Comparison of ENCODE assay signal across 9 cellular contexts in the genomic region with DNA sequence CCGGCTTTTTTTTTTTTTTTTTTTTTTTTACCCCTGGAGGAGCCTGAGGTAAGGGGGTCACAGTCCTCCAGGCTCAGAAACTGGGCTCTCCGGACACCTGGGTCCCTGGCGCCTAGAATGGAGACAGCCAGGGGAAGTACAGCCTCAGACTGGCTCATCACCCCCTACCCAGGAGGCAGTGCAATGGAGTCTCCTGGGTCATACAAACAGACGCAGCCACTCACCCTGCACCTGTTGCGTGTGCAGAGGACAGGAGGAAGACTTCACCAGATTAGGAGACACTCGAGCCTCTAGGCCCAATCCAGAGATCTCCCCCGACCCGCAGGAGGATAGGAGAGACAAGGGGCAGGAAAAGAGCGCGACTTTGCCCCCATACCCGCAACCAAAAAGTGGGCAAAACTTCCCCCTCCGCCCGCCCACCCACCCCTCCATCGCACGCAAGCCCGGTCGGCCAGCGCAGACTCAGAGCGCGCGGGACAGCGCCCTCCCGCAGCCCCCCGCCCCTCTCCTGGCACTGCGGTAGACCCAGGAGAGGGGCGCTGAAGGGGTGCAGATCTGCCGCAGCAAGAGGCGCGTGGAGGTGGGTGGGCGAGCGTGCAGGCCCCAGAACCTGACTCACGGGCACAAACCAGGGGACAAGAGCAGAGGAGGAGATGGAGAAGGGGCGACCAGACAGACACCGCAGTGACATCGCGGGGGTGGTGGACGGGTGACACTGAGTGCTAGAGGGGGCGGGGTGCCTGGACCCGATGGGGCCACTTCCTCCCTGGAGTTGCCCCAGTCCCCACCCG. TPM values are rescaled to one million over a fixed set of nuclear protein-coding genes. Genes with fewer than 3 reads are reported as not detected.
DNase-seq lines count a peak whose midpoint lies in the region; ATAC-seq and TF ChIP-seq lines count a peak whose summit lies in the region.
"Had no signal": no experiment of that assay in that cellular context is flagged by ENCODE, and none has a peak within 500 bp of the region (broad histone marks: within the 10 kb centered on the region; RNA-seq: fewer than 3 reads in every experiment).

No MANE protein-coding gene starts in this region.

- no peak overlapping the region for H3K9ac ChIP-seq in GM23248
- no peak overlapping the region for H3K9ac ChIP-seq in PC-3 (ENCODE audit: low read length)

- H3K4me3 ChIP-seq in GM23248 (peak overlapping the region; percentile 57), PC-3 (ENCODE audit: low read length) (peak overlapping the region; percentile 81), sigmoid colon (peak overlapping the region; percentile 26 to 50 (median 40))

- no peak overlapping the region for H3K27ac ChIP-seq in GM23248
- H3K27ac ChIP-seq in PC-3 (ENCODE audit: low read length): no peak overlapping the region
- no peak overlapping the region for H3K27ac ChIP-seq in sigmoid colon

- DNase-seq in GM23248: no peak
- no peak for DNase-seq in PC-3
- no peak for DNase-seq in glutamatergic neuron
- no peak for DNase-seq in sigmoid colon
- DNase-seq in NCI-H2227 treated with DMSO at 0.1 percent for 48 hours (lab: John Stamatoyannopoulos, UW): no peak

- H3K36me3 Mint-ChIP-seq in glutamatergic neuron (ENCODE audit: unreplicated experiment): no peaks in the 10 kb centered on the region

- WGBS in GM23248 (ENCODE audit: low coverage in 1 of 2, low lambda C conversion rate in 2 of 2, missing lambda C conversion rate in 2 of 2), 2 experiments: 10% methylated on average over 25 to 30 of the region's 40 CpGs
- WGBS in sigmoid colon, 2 donors: 10 to 12% methylated on average over 40 of the region's 40 CpGs

- H3K4me2 ChIP-seq in GM23248 (ENCODE audit: unreplicated experiment) (peak overlapping the region; percentile 70), PC-3 (ENCODE audit: low read length) (peak overlapping the region; percentile 80)

- POLR2A ChIA-PET in PC-3 (lab: Charles Lee; ENCODE audit: unreplicated experiment): interaction anchor here (0.6 to 0.7 kb wide), 2 partner anchors 16 to 70 kb away, joined by 4 to 26 read pairs; no protein-coding TSS in a partner anchor

- no peak for TF ChIP-seq EP300 in sigmoid colon (IDR thresholded peaks at IDR 0.05)

- H3K9me3 ChIP-seq in GM23248 (ENCODE audit: low read depth): no peaks in the 10 kb centered on the region
- H3K9me3 ChIP-seq in PC-3 (ENCODE audit: low read length): no peaks in the 10 kb centered on the region
- no peaks in the 10 kb centered on the region for H3K9me3 ChIP-seq in sigmoid colon

- no TSS peak for BruUV-seq in PC-3 (replicated peaks; lab: Mats Ljungman, UMichigan)

- H3K9me3 Mint-ChIP-seq in glutamatergic neuron (ENCODE audit: unreplicated experiment): peaks cover 2% of the 10 kb centered on the region
- H3K9me3 Mint-ChIP-seq: activated T-helper 1 cell treated with anti-CD3 and anti-CD28 coated beads, Interleukin-12 subunit alpha, Interleukin-12 subunit beta, Interleukin-2, Interleukin-4 antibody, amounts not matched to agents 30 ng/mL and 10 ng/mL and 1 ng/mL, durations not matched to agents 14 hours and 24 hours and 36 hours had no signal

- CTCF ChIA-PET in PC-3 (lab: Charles Lee): interaction anchor here (0.5 kb wide), 1 partner anchor 69 kb away, joined by 3 read pairs; no protein-coding TSS in a partner anchor

- in situ Hi-C loops in GM23248 (cut with MboI): no loop called here

- no peaks in the 10 kb centered on the region for H3K79me2 ChIP-seq in GM23248 (ENCODE audit: insufficient read depth)
- no peaks in the 10 kb centered on the region for H3K79me2 ChIP-seq in PC-3 (ENCODE audit: low read length)

- peak overlapping the region; percentile 84 for H3K4me3 Mint-ChIP-seq in glutamatergic neuron (ENCODE audit: unreplicated experiment)
- H3K4me3 Mint-ChIP-seq: activated T-helper 1 cell treated with anti-CD3 and anti-CD28 coated beads, Interleukin-12 subunit alpha, Interleukin-12 subunit beta, Interleukin-2, Interleukin-4 antibody, amounts not matched to agents 30 ng/mL and 10 ng/mL and 1 ng/mL, durations not matched to agents 14 hours and 24 hours and 36 hours had no signal

- ATAC-seq in PC-3 (no peak), HG03342 (IDR thresholded peaks at IDR 0.05; ENCODE audit: unreplicated experiment) (no peak), GM19395 (IDR thresholded peaks at IDR 0.05; ENCODE audit: unreplicated experiment) (no peak)

- peaks cover 4% of the 10 kb centered on the region for H3K4me1 Mint-ChIP-seq in glutamatergic neuron (ENCODE audit: low read depth, unreplicated experiment)

- H4K20me1 ChIP-seq in GM23248 (ENCODE audit: insufficient read depth): no peaks in the 10 kb centered on the region
- H4K20me1 ChIP-seq in PC-3 (ENCODE audit: low read length): no peaks in the 10 kb centered on the region

- TF ChIP-seq POLR2A in sigmoid colon (IDR thresholded peaks at IDR 0.05): no peak

- H3K9me2 ChIP-seq in GM23248 (ENCODE audit: insufficient read depth) (no peaks in the 10 kb centered on the region), PC-3 (replicated peaks; ENCODE audit: low read length) (no peaks in the 10 kb centered on the region)

- no peaks in the 10 kb centered on the region for H3K4me1 ChIP-seq in GM23248 (ENCODE audit: insufficient read depth)
- H3K4me1 ChIP-seq in PC-3 (ENCODE audit: insufficient read depth, low read length): peaks cover 11% of the 10 kb centered on the region
- H3K4me1 ChIP-seq in sigmoid colon: peaks cover 0 to 23% (median 18%) of the 10 kb centered on the region in 4 donors

- H3F3A ChIP-seq in GM23248 (ENCODE audit: insufficient read depth) (no peaks in the 10 kb centered on the region), PC-3 (ENCODE audit: low read length, unreplicated experiment) (no peaks in the 10 kb centered on the region)

- H3K27me3 Mint-ChIP-seq in glutamatergic neuron (ENCODE audit: unreplicated experiment): peaks cover 17% of the 10 kb centered on the region

- peaks cover 58% of the 10 kb centered on the region for H3K27me3 ChIP-seq in GM23248 (replicated peaks; ENCODE audit: insufficient read depth)
- H3K27me3 ChIP-seq in PC-3 (ENCODE audit: low read length): no peaks in the 10 kb centered on the region
- H3K27me3 ChIP-seq in sigmoid colon: peaks cover 22 to 60% (median 51%) of the 10 kb centered on the region in 3 donors

- no peak overlapping the region for H3K27ac Mint-ChIP-seq in glutamatergic neuron (ENCODE audit: unreplicated experiment)
- H3K27ac Mint-ChIP-seq: activated T-helper 1 cell treated with anti-CD3 and anti-CD28 coated beads, Interleukin-12 subunit alpha, Interleukin-12 subunit beta, Interleukin-2, Interleukin-4 antibody, amounts not matched to agents 30 ng/mL and 10 ng/mL and 1 ng/mL, durations not matched to agents 14 hours and 24 hours and 36 hours had no signal

- intact Hi-C loops in PC-3 (cut with micrococcal nuclease) (no loop called here), sigmoid colon (cut with DNase I) (loop anchor here (10.0 kb wide), 1 partner anchor 231 kb away; the partner anchor contains the start of gene CNP)

- no peaks in the 10 kb centered on the region for H3K36me3 ChIP-seq in GM23248 (ENCODE audit: low read depth)
- H3K36me3 ChIP-seq in PC-3 (ENCODE audit: low read depth, low read length): no peaks in the 10 kb centered on the region
- no peaks in the 10 kb centered on the region for H3K36me3 ChIP-seq in sigmoid colon

- TF ChIP-seq CTCF in PC-3 (conservative IDR thresholded peaks at IDR 0.05; ENCODE audit: low read depth, low read length): no peak
- TF ChIP-seq CTCF in glutamatergic neuron (IDR thresholded peaks at IDR 0.05; ENCODE audit: partially characterized antibody, unreplicated experiment): no peak
- no peak for TF ChIP-seq CTCF in sigmoid colon (IDR thresholded peaks at IDR 0.05)

- H2AFZ ChIP-seq in GM23248 (no peak overlapping the region; the same call in 1 of the 2 replicates), PC-3 (ENCODE audit: low read length) (no peak overlapping the region; the same call in 1 of the 2 replicates)

RNA-seq across cellular contexts. Expression of gene HAP1, which starts 0.9 kb away (rescaled TPM):
- not detected in 2 replicates for total RNA-seq in GM23248 (2014; rRNA removed; shearing (Covaris generic))
- polyA plus RNA-seq in GM23248 (2016; fragmentation: Nextera tagmentation; extraction: Ambion mirVana) (0.06 TPM in 1 of 2 replicates, not detected in the other), sigmoid colon (under 1 TPM; under 0.01 to 0.47 (median 0.23) TPM)
- total RNA-seq in PC-3 (2014; rRNA removed) (1.2 and 1.4 TPM in 2 replicates), glutamatergic neuron (ENCODE audit: unreplicated experiment) (0.76 TPM), sigmoid colon (1 to 10 TPM in 3 of 4 donors, under 1 TPM in 1; 0.71 to 4.3 (median 2.5) TPM)
- total RNA-seq: activated T-helper 1 cell treated with anti-CD3 and anti-CD28 coated beads, Interleukin-12 subunit alpha, Interleukin-12 subunit beta, Interleukin-2, Interleukin-4 antibody, amounts not matched to agents 30 ng/mL and 10 ng/mL and 1 ng/mL, durations not matched to agents 14 hours and 24 hours and 36 hours had no signal

RNA-seq across cellular contexts. Expression of gene GAST, which starts 21.4 kb away (rescaled TPM):
- total RNA-seq in GM23248 (2014; rRNA removed; shearing (Covaris generic)): not detected in 2 replicates
- polyA plus RNA-seq in GM23248 (2016; fragmentation: Nextera tagmentation; extraction: Ambion mirVana): not detected in 2 replicates
- not detected in 2 replicates for total RNA-seq in PC-3 (2014; rRNA removed)
- total RNA-seq in glutamatergic neuron (ENCODE audit: unreplicated experiment): not detected
- not detected for total RNA-seq in sigmoid colon
- polyA plus RNA-seq in sigmoid colon: not detected
- total RNA-seq: activated T-helper 1 cell treated with anti-CD3 and anti-CD28 coated beads, Interleukin-12 subunit alpha, Interleukin-12 subunit beta, Interleukin-2, Interleukin-4 antibody, amounts not matched to agents 30 ng/mL and 10 ng/mL and 1 ng/mL, durations not matched to agents 14 hours and 24 hours and 36 hours had no signal
- polyA plus RNA-seq: esophagus had no signal

RNA-seq across cellular contexts. Expression of gene EIF1, which starts 44.9 kb away (rescaled TPM):
- total RNA-seq in GM23248 (2014; rRNA removed; shearing (Covaris generic)): 98.1 and 113 TPM in 2 replicates
- polyA plus RNA-seq in GM23248 (2016; fragmentation: Nextera tagmentation; extraction: Ambion mirVana) (1,585 and 1,606 TPM in 2 replicates), sigmoid colon (100 to 1,000 TPM; 384 to 515 (median 507) TPM)
- total RNA-seq in PC-3 (2014; rRNA removed) (88.7 and 95.9 TPM in 2 replicates), glutamatergic neuron (ENCODE audit: unreplicated experiment) (1,088 TPM), sigmoid colon (100 to 1,000 TPM; 246 to 572 (median 430) TPM)

RNA-seq across cellular contexts. Expression of gene JUP, which starts 53.0 kb away (rescaled TPM):
- total RNA-seq in GM23248 (2014; rRNA removed; shearing (Covaris generic)): 2.7 and 3.6 TPM in 2 replicates
- polyA plus RNA-seq in GM23248 (2016; fragmentation: Nextera tagmentation; extraction: Ambion mirVana): 2.3 and 3.1 TPM in 2 replicates
- total RNA-seq in PC-3 (2014; rRNA removed): 132 and 168 TPM in 2 replicates
- total RNA-seq in glutamatergic neuron (ENCODE audit: unreplicated experiment): 252 TPM
- 10 to 100 TPM; 22.2 to 40.3 (median 31.2) TPM for total RNA-seq in sigmoid colon
- 100 to 1,000 TPM; 231 to 494 (median 236) TPM for polyA plus RNA-seq in sigmoid colon
